In genomic region chr5:90366972-90367371, GRCh38 we compare ENCODE assay signal across 2 cellular contexts.
TF ChIP-seq lines count a peak whose summit lies in the region.

No MANE protein-coding gene starts in this region.

TF ChIP-seq in GM23338, 12 proteins besides CTCF, POLR2A, EP300 and RAD21:
- TF ChIP-seq NANOG (IDR thresholded peaks at IDR 0.05; ENCODE audit: borderline replicate concordance) (peak; percentile 40; the same call in 1 of the 2 replicates), ZNF331 (CRISPR knock-in tag; IDR thresholded peaks at IDR 0.05; ENCODE audit: low read depth) (no peak), ZNF462 (CRISPR knock-in tag; IDR thresholded peaks at IDR 0.05) (no peak)

TF ChIP-seq in H1, 55 proteins besides CTCF, POLR2A, EP300 and RAD21:
- TF ChIP-seq TBP (IDR thresholded peaks at IDR 0.05; ENCODE audit: low read depth, low read length) (no peak), RXRA (IDR thresholded peaks at IDR 0.05; ENCODE audit: insufficient read depth, low read depth, low read length) (no peak), ATF3 (IDR thresholded peaks at IDR 0.05; ENCODE audit: insufficient read depth, low read depth, low read length) (no peak), TAF1 (IDR thresholded peaks at IDR 0.05; ENCODE audit: low read depth, low read length) (no peak), CTBP2 (IDR thresholded peaks at IDR 0.05; ENCODE audit: borderline replicate concordance, insufficient read depth, insufficient read length, low read length) (no peak), HDAC6 (IDR thresholded peaks at IDR 0.05; ENCODE audit: low read depth, low read length) (no peak), SIN3A (conservative IDR thresholded peaks at IDR 0.05 in 1 of 2, IDR thresholded peaks at IDR 0.05 in 1 of 2; ENCODE audit: low read depth in 1 of 2, low read length in 2 of 2) (no peak), CBX5 (IDR thresholded peaks at IDR 0.05; ENCODE audit: low read depth, low read length) (no peak), MAX (IDR thresholded peaks at IDR 0.05) (no peak), SIX5 (IDR thresholded peaks at IDR 0.05; ENCODE audit: low read depth, low read length) (no peak), RBBP5 (IDR thresholded peaks at IDR 0.05; ENCODE audit: borderline replicate concordance, low read depth, low read length) (no peak), POLR2AphosphoS5 (IDR thresholded peaks at IDR 0.05; ENCODE audit: low read depth, low read length) (no peak), KDM1A (IDR thresholded peaks at IDR 0.05; ENCODE audit: borderline replicate concordance, low read length) (no peak)
- TF ChIP-seq, protein P1, sequence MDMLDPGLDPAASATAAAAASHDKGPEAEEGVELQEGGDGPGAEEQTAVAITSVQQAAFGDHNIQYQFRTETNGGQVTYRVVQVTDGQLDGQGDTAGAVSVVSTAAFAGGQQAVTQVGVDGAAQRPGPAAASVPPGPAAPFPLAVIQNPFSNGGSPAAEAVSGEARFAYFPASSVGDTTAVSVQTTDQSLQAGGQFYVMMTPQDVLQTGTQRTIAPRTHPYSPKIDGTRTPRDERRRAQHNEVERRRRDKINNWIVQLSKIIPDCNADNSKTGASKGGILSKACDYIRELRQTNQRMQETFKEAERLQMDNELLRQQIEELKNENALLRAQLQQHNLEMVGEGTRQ (IDR thresholded peaks at IDR 0.05; ENCODE audit: low read length) = no peak
TF ChIP-seq in H1: peak in this region for 0.
